Comparison of ENCODE assay signal across 18 cellular contexts in genomic region chr16:80683646-80684045, GRCh38.
DNase-seq lines count a peak whose midpoint lies in the region; ATAC-seq and TF ChIP-seq lines count a peak whose summit lies in the region.
"Had no signal": no experiment of that assay in that cellular context is flagged by ENCODE, and none has a peak within 500 bp of the region (broad histone marks: within the 10 kb centered on the region; RNA-seq: fewer than 3 reads in every experiment).

No MANE protein-coding gene starts in this region.

- H3K4me1 ChIP-seq in IMR-90 (ENCODE audit: control insufficient read depth, insufficient read depth, low read length) = peaks cover 6% of the 10 kb centered on the region; the same call in 1 of the 2 replicates
- H3K4me1 ChIP-seq in esophagus muscularis mucosa = no peaks in the 10 kb centered on the region
- no peaks in the 10 kb centered on the region for H3K4me1 ChIP-seq in prostate gland (replicated peaks)
- H3K4me1 ChIP-seq: BLaER1, Caco-2 had no signal

- H3K9me3 ChIP-seq in IMR-90 (ENCODE audit: control insufficient read depth, insufficient read depth, low read length) (peaks cover 1% of the 10 kb centered on the region; the same call in 1 of the 2 replicates), esophagus muscularis mucosa (peaks cover 0 to 4% (median 0%) of the 10 kb centered on the region in 4 donors), prostate gland (no peaks in the 10 kb centered on the region)
- H3K9me3 ChIP-seq: Caco-2 had no signal

- no peak for TF ChIP-seq RAD21 in IMR-90 (IDR thresholded peaks at IDR 0.05; ENCODE audit: low read length)

- H3K27ac ChIP-seq in IMR-90 (ENCODE audit: insufficient read depth, low read length) (no peak overlapping the region), esophagus muscularis mucosa (replicated peaks in 1 of 4) (no peak overlapping the region), prostate gland (no peak overlapping the region), temporal lobe (ENCODE audit: low read depth, low read length) (peak overlapping the region; percentile 57)
- H3K27ac ChIP-seq: 22Rv1, BLaER1, C4-2B had no signal

- H2BK20ac ChIP-seq in IMR-90 (ENCODE audit: low read depth, low read length) = 0 out of 2 replicates have a peak overlapping the region, but pooled peaks have one; percentile 20

- WGBS in IMR-90 (ENCODE audit: extremely low coverage in 2 of 2, insufficient read length in 1 of 2), 2 experiments = no CpG with 5 or more reads among the region's 3 CpGs
- WGBS in esophagus muscularis mucosa = 93% methylated on average over 2 of the region's 3 CpGs
- 96% methylated on average over 3 of the region's 3 CpGs for WGBS in prostate gland

- H3K4ac ChIP-seq in IMR-90 (ENCODE audit: low read depth, low read length) = no peak overlapping the region

- no peak overlapping the region for H2AK5ac ChIP-seq in IMR-90 (ENCODE audit: low read depth, low read length)

- H3K23ac ChIP-seq in IMR-90 (ENCODE audit: low read depth, low read length) = no peak overlapping the region

- no peak overlapping the region for H2BK120ac ChIP-seq in IMR-90 (ENCODE audit: low read depth, low read length)

- no peak for TF ChIP-seq CTCF in IMR-90 (conservative IDR thresholded peaks at IDR 0.05; ENCODE audit: low read depth, low read length)
- TF ChIP-seq CTCF in esophagus muscularis mucosa (IDR thresholded peaks at IDR 0.05) = no peak
- no peak for TF ChIP-seq CTCF in prostate gland (IDR thresholded peaks at IDR 0.05)

- H3K14ac ChIP-seq in IMR-90 (replicated peaks; ENCODE audit: low read depth, low read length) = no peak overlapping the region

- ATAC-seq in IMR-90 (ENCODE audit: low read depth) = no peak
- no peak for ATAC-seq in HG03565 (IDR thresholded peaks at IDR 0.05; ENCODE audit: unreplicated experiment)
- no peak for ATAC-seq in HG02884 (IDR thresholded peaks at IDR 0.05; ENCODE audit: unreplicated experiment)
- ATAC-seq: CD8-positive, alpha-beta T cell had no signal

- dilution Hi-C loops in IMR-90 (cut with HindIII; ENCODE audit: low sequenced_read_pairs, unreplicated experiment) = no loop called here

- H3K18ac ChIP-seq in IMR-90 (ENCODE audit: low read depth, low read length) = no peak overlapping the region

- no peak overlapping the region for H3K4me2 ChIP-seq in IMR-90 (ENCODE audit: low read depth, low read length)
- H3K4me2 ChIP-seq: BLaER1 had no signal

- intact Hi-C loops in IMR-90 (cut with micrococcal nuclease) (loop anchor here (5.0 kb wide), 1 partner anchor 141 kb away; the partner anchor contains the start of gene DYNLRB2), esophagus muscularis mucosa (cut with DNase I) (no loop called here), prostate gland (cut with DNase I) (no loop called here)

- H3K4me3 ChIP-seq in IMR-90 (ENCODE audit: insufficient read depth, low read depth, low read length) (no peak overlapping the region), esophagus muscularis mucosa (no peak overlapping the region), prostate gland (no peak overlapping the region)
- H3K4me3 ChIP-seq: BLaER1 had no signal

- DNase-seq in IMR-90 (no peak), esophagus muscularis mucosa (ENCODE audit: extremely low spot score) (peak; percentile 64), prostate gland (ENCODE audit: low spot score) (peak; percentile 1), NCI-H2227 (lab: John Stamatoyannopoulos, UW; ENCODE audit: unreplicated experiment) (no peak)
- DNase-seq: Caco-2; CD4-positive, CD25-positive, alpha-beta regulatory T cell; CD8-positive, alpha-beta T cell; DMS153; DND-41; GOT3; H7; HCEC 1CT had no signal

- no peak overlapping the region for H4K5ac ChIP-seq in IMR-90 (ENCODE audit: low read depth, low read length)

- H3K27me3 ChIP-seq in IMR-90 (ENCODE audit: control insufficient read depth, insufficient read depth, low read length) (no peaks in the 10 kb centered on the region), esophagus muscularis mucosa (no peaks in the 10 kb centered on the region), prostate gland (replicated peaks; ENCODE audit: insufficient read depth) (no peaks in the 10 kb centered on the region)
- H3K27me3 ChIP-seq: BLaER1 had no signal

- POLR2A ChIA-PET in IMR-90 (lab: Charles Lee; ENCODE audit: unreplicated experiment) = no interaction called here

- CTCF ChIA-PET in IMR-90 (lab: Yijun Ruan, JAX) = no interaction called here

- H3K36me3 ChIP-seq in IMR-90 (ENCODE audit: control insufficient read depth, insufficient read depth, low read length) = no peaks in the 10 kb centered on the region
- peaks cover 0 to 4% (median 0%) of the 10 kb centered on the region in 4 donors for H3K36me3 ChIP-seq in esophagus muscularis mucosa
- no peaks in the 10 kb centered on the region for H3K36me3 ChIP-seq in prostate gland

- no peak overlapping the region for H4K91ac ChIP-seq in IMR-90 (ENCODE audit: insufficient read depth, low read depth, low read length)

- H2BK5ac ChIP-seq in IMR-90 (ENCODE audit: low read depth, low read length, poor library complexity, severe bottlenecking) = no peak overlapping the region

- H3K56ac ChIP-seq in IMR-90 (ENCODE audit: extremely low read depth, insufficient read depth, low read length) = no peak overlapping the region

- no peak overlapping the region for H3K9ac ChIP-seq in IMR-90 (ENCODE audit: low read depth, low read length)
- H3K9ac ChIP-seq: BLaER1 had no signal

- no TSS peak for BruUV-seq in IMR-90 (replicated peaks; lab: Mats Ljungman, UMichigan)

- H2AK9ac ChIP-seq in IMR-90 (replicated peaks; ENCODE audit: low read depth, low read length, poor library complexity) = no peak overlapping the region

- peaks cover 0 to 29% of the 10 kb centered on the region in 2 experiments; a peak in 2 of 4 replicates for H3K79me1 ChIP-seq in IMR-90 (ENCODE audit: low read depth in 1 of 2, low read length in 2 of 2)

- H3K9me1 ChIP-seq in IMR-90 (ENCODE audit: insufficient read depth, low read length) = peaks cover 11% of the 10 kb centered on the region

- TF ChIP-seq POLR2A in IMR-90 (IDR thresholded peaks at IDR 0.05; ENCODE audit: low read depth, low read length) (no peak), esophagus muscularis mucosa (IDR thresholded peaks at IDR 0.05; ENCODE audit: low read depth) (no peak), prostate gland (IDR thresholded peaks at IDR 0.05) (no peak)

- H2BK15ac ChIP-seq in IMR-90 (ENCODE audit: low read depth, low read length) = no peak overlapping the region

- TF ChIP-seq EP300 in esophagus muscularis mucosa (IDR thresholded peaks at IDR 0.05) = no peak

- H2AFZ ChIP-seq in IMR-90 (replicated peaks; ENCODE audit: low read length, poor library complexity) = no peak overlapping the region

- in situ Hi-C loops in IMR-90 (cut with MboI; ENCODE audit: low sequenced_read_pairs) = no loop called here

- peaks cover 10% of the 10 kb centered on the region; the same call in 1 of the 2 replicates for H4K20me1 ChIP-seq in IMR-90 (ENCODE audit: insufficient read depth, low read length)
- H4K20me1 ChIP-seq: BLaER1 had no signal

- no peak overlapping the region for H4K8ac ChIP-seq in IMR-90 (ENCODE audit: low read depth in 2 of 2, low read length in 2 of 2)

TF ChIP-seq in IMR-90, 13 proteins besides CTCF, POLR2A, EP300 and RAD21:
- no peak for TF ChIP-seq RCOR1 (IDR thresholded peaks at IDR 0.05; ENCODE audit: insufficient replicate concordance, low read length)
- no peak for TF ChIP-seq ELK1 (IDR thresholded peaks at IDR 0.05; ENCODE audit: borderline replicate concordance, low read depth, low read length)
- TF ChIP-seq MAZ (IDR thresholded peaks at IDR 0.05; ENCODE audit: borderline replicate concordance, low read depth, low read length) = no peak
- no peak for TF ChIP-seq RFX5 (IDR thresholded peaks at IDR 0.05; ENCODE audit: low read depth, low read length)
- no peak for TF ChIP-seq NFE2L2 (IDR thresholded peaks at IDR 0.05; ENCODE audit: low read depth, low read length)
- TF ChIP-seq CEBPB (IDR thresholded peaks at IDR 0.05; ENCODE audit: low read depth, low read length) = no peak
- no peak for TF ChIP-seq MAFK (IDR thresholded peaks at IDR 0.05; ENCODE audit: low read depth, low read length)
- no peak for TF ChIP-seq CHD1 (IDR thresholded peaks at IDR 0.05; ENCODE audit: low read depth, low read length)
- no peak for TF ChIP-seq MXI1 (IDR thresholded peaks at IDR 0.05; ENCODE audit: borderline replicate concordance, low read depth, low read length)
- TF ChIP-seq BHLHE40 (IDR thresholded peaks at IDR 0.05; ENCODE audit: low read depth, low read length) = no peak
- TF ChIP-seq FOS (IDR thresholded peaks at IDR 0.05; ENCODE audit: low read depth, low read length) = no peak
- no peak for TF ChIP-seq USF2 (IDR thresholded peaks at IDR 0.05; ENCODE audit: low read depth, low read length)
- TF ChIP-seq SMC3 (IDR thresholded peaks at IDR 0.05; ENCODE audit: low read depth, low read length) = no peak

Comparison
In these comparisons a context has a peak if more than half of its experiments do, and no peak if none do; other contexts are left out.
1. DNase-seq: peak in esophagus muscularis mucosa (single experiment) and prostate gland (single experiment); none in IMR-90 (single experiment) and NCI-H2227 (single experiment).